Comparison of ENCODE assay signal across 9 cellular contexts in genomic region chr6:93418448-93419303, GRCh38. TPM values are rescaled to one million over a fixed set of nuclear protein-coding genes. Genes with fewer than 3 reads are reported as not detected.
DNase-seq lines count a peak whose midpoint lies in the region; ATAC-seq and TF ChIP-seq lines count a peak whose summit lies in the region.
"Had no signal": no experiment of that assay in that cellular context is flagged by ENCODE, and none has a peak within 500 bp of the region (broad histone marks: within the 10 kb centered on the region; RNA-seq: fewer than 3 reads in every experiment).

No MANE protein-coding gene starts in this region.

- H3K4me1 Mint-ChIP-seq in stimulated activated naive CD8-positive, alpha-beta T cell treated with anti-CD3 and anti-CD28 coated beads, Interleukin-15, Interleukin-2, amounts not matched to agents 100 ng/mL and 50 ng/mL, for 24 hours (ENCODE audit: low read depth) = peaks cover 26% of the 10 kb centered on the region

- DNase-seq in AG08396 (ENCODE audit: low spot score) = peak; percentile 9
- peak; percentile 87 for DNase-seq in NCI-H774 (lab: John Stamatoyannopoulos, UW)
- DNase-seq in coronary artery (ENCODE audit: low spot score) = no peak
- DNase-seq in lower leg skin (ENCODE audit: low spot score in 2 of 2) = peak in 1 of 2 donors; percentile 81
- no peak for DNase-seq in SW 1271 (lab: John Stamatoyannopoulos, UW)

- TF ChIP-seq CTCF in coronary artery (IDR thresholded peaks at IDR 0.05) (no peak), lower leg skin (IDR thresholded peaks at IDR 0.05) (no peak)

- TF ChIP-seq POLR2A in lower leg skin (IDR thresholded peaks at IDR 0.05) = no peak

- peak; percentile 14 for ATAC-seq in GM19023 (IDR thresholded peaks at IDR 0.05; ENCODE audit: unreplicated experiment)
- no peak for ATAC-seq in GM21717 (IDR thresholded peaks at IDR 0.05; ENCODE audit: unreplicated experiment)
- ATAC-seq: HCT116 had no signal

- peaks cover 68% of the 10 kb centered on the region for H3K27me3 Mint-ChIP-seq in stimulated activated naive CD8-positive, alpha-beta T cell treated with anti-CD3 and anti-CD28 coated beads, Interleukin-15, Interleukin-2, amounts not matched to agents 100 ng/mL and 50 ng/mL, for 24 hours

- peak overlapping the region; percentile 80 for H3K4me3 Mint-ChIP-seq in stimulated activated naive CD8-positive, alpha-beta T cell treated with anti-CD3 and anti-CD28 coated beads, Interleukin-15, Interleukin-2, amounts not matched to agents 100 ng/mL and 50 ng/mL, for 24 hours

- H3K9me3 Mint-ChIP-seq in stimulated activated naive CD8-positive, alpha-beta T cell treated with anti-CD3 and anti-CD28 coated beads, Interleukin-15, Interleukin-2, amounts not matched to agents 100 ng/mL and 50 ng/mL, for 24 hours = no peaks in the 10 kb centered on the region

- WGBS in lower leg skin, 2 donors = 2% methylated on average over 22 to 61 of the region's 88 CpGs

- H3K36me3 Mint-ChIP-seq in stimulated activated naive CD8-positive, alpha-beta T cell treated with anti-CD3 and anti-CD28 coated beads, Interleukin-15, Interleukin-2, amounts not matched to agents 100 ng/mL and 50 ng/mL, for 24 hours (ENCODE audit: low read depth) = no peaks in the 10 kb centered on the region

- H3K4me3 ChIP-seq in coronary artery (peak overlapping the region; percentile 73), lower leg skin (ENCODE audit: low read depth, poor library complexity, severe bottlenecking) (peak overlapping the region; percentile 25)

- intact Hi-C loops in lower leg skin (cut with DNase I; ENCODE audit: low total_unique reads) = no loop called here

- H3K27ac Mint-ChIP-seq in stimulated activated naive CD8-positive, alpha-beta T cell treated with anti-CD3 and anti-CD28 coated beads, Interleukin-15, Interleukin-2, amounts not matched to agents 100 ng/mL and 50 ng/mL, for 24 hours = no peak overlapping the region

- no peak overlapping the region for H3K27ac ChIP-seq in coronary artery

RNA-seq across cellular contexts. Expression of gene EPHA7, which starts 0.7 kb away (rescaled TPM):
- total RNA-seq in lower leg skin = 1 to 10 TPM in 2 of 4 donors, under 1 TPM in 2; 0.04 to 2.4 (median 0.88) TPM

Comparison
In these comparisons a context has a peak if more than half of its experiments do, and no peak if none do; other contexts are left out.
1. DNase-seq: peak in AG08396 (single experiment) and NCI-H774 (single experiment); none in coronary artery (single experiment) and SW 1271 (0 of 2).